Comparison of ENCODE assay signal across 12 cellular contexts in genomic region chr11:47178305-47178704, GRCh38. TPM values are rescaled to one million over a fixed set of nuclear protein-coding genes. Genes with fewer than 3 reads are reported as not detected.
A peak's percentile ranks its signal among the peaks of the same experiment; 100 is the strongest.
DNase-seq lines count a peak whose midpoint lies in the region; ATAC-seq and TF ChIP-seq lines count a peak whose summit lies in the region.
"Had no signal": no experiment of that assay in that cellular context is flagged by ENCODE, and none has a peak within 500 bp of the region (broad histone marks: within the 10 kb centered on the region; RNA-seq: fewer than 3 reads in every experiment).

No MANE protein-coding gene starts in this region.

- TF ChIP-seq CTCF in VCaP (conservative IDR thresholded peaks at IDR 0.05) (no peak), spleen (IDR thresholded peaks at IDR 0.05 in 8 of 11, conservative IDR thresholded peaks at IDR 0.05 in 3 of 11) (no peak)

- peak overlapping the region; percentile 82 for H3K27ac ChIP-seq in CD8-positive, alpha-beta memory T cell (ENCODE audit: low read depth, low read length)
- H3K27ac ChIP-seq in VCaP (peak overlapping the region; percentile 82), spleen (peak overlapping the region in 7 of 8 donors; percentile 84 to 100 (median 98))

- H3K4me1 Mint-ChIP-seq in CD8-positive, alpha-beta memory T cell = peaks cover 21 to 44% (median 32%) of the 10 kb centered on the region in 3 donors

- H3K27me3 Mint-ChIP-seq in CD8-positive, alpha-beta memory T cell = peaks cover under 1 to 14% of the 10 kb centered on the region in 2 donors

- no peaks in the 10 kb centered on the region for H3K9me3 ChIP-seq in CD8-positive, alpha-beta memory T cell (ENCODE audit: low read length)
- H3K9me3 ChIP-seq in spleen = no peaks in the 10 kb centered on the region

- ATAC-seq in left lobe of liver (peak; percentile 3), esophagus mucosa (no peak), HG03520 (IDR thresholded peaks at IDR 0.05; ENCODE audit: unreplicated experiment) (no peak), HG03354 (IDR thresholded peaks at IDR 0.05; ENCODE audit: poor library complexity, severe bottlenecking, unreplicated experiment) (no peak)

- POLR2A ChIA-PET in CD8-positive, alpha-beta memory T cell (lab: Charles Lee) = interaction anchor here (1.7 to 2.4 kb wide), 2 partner anchors 37 to 92 kb away, joined by 7 to 15 read pairs; partner anchors contain the start of genes DDB2 and MADD

- DNase-seq in CD8-positive, alpha-beta memory T cell = no peak
- no peak for DNase-seq in left lobe of liver (ENCODE audit: low spot score)
- DNase-seq in spleen = peak; percentile 79
- DNase-seq in NCI-H2107 (lab: John Stamatoyannopoulos, UW) = no peak
- DNase-seq: NCI-H524, SIG-M5 had no signal

- peaks cover 0 to 4% (median 0%) of the 10 kb centered on the region in 5 donors for H3K9me3 Mint-ChIP-seq in CD8-positive, alpha-beta memory T cell
- H3K9me3 Mint-ChIP-seq: activated naive CD4-positive, alpha-beta T cell treated with anti-CD3 and anti-CD28 coated beads, Interleukin-2, amount 50 U/mL, for 24 hours; stimulated activated naive CD8-positive, alpha-beta T cell treated with anti-CD3 and anti-CD28 coated beads, Interleukin-15, Interleukin-2, amounts not matched to agents 100 ng/mL and 50 ng/mL, for 24 hours had no signal

- no peak overlapping the region for H3K4me3 Mint-ChIP-seq in CD8-positive, alpha-beta memory T cell

- intact Hi-C loops in spleen (cut with DNase I; ENCODE audit: low total_unique reads) = no loop called here

- H3K27me3 ChIP-seq in CD8-positive, alpha-beta memory T cell (ENCODE audit: insufficient read depth, low read length, poor library complexity, severe bottlenecking) = peaks cover 2% of the 10 kb centered on the region
- H3K27me3 ChIP-seq in spleen (replicated peaks in 1 of 7) = peaks cover 0 to 12% (median 0%) of the 10 kb centered on the region in 7 donors

- WGBS in spleen, 5 donors = 83 to 93% (median 92%) methylated on average over 7 to 11 of the region's 11 CpGs

- H3K27ac Mint-ChIP-seq in CD8-positive, alpha-beta memory T cell = peak overlapping the region in 2 of 8 donors; percentile 98 to 99

- no peak overlapping the region for H3K4me3 ChIP-seq in CD8-positive, alpha-beta memory T cell (ENCODE audit: low read length)
- no peak overlapping the region for H3K4me3 ChIP-seq in spleen

- peaks cover 22% of the 10 kb centered on the region for H3K4me1 ChIP-seq in CD8-positive, alpha-beta memory T cell (ENCODE audit: insufficient read depth, low read length)
- H3K4me1 ChIP-seq in spleen = peaks cover 22 to 56% (median 38%) of the 10 kb centered on the region in 6 donors

- peaks cover 0 to 33% (median 3%) of the 10 kb centered on the region in 3 donors for H3K36me3 Mint-ChIP-seq in CD8-positive, alpha-beta memory T cell
- H3K36me3 Mint-ChIP-seq: activated naive CD4-positive, alpha-beta T cell treated with anti-CD3 and anti-CD28 coated beads, Interleukin-2, amount 50 U/mL, for 24 hours had no signal

- no peak for TF ChIP-seq POLR2A in spleen (IDR thresholded peaks at IDR 0.05)

- H3K36me3 ChIP-seq in CD8-positive, alpha-beta memory T cell (ENCODE audit: insufficient read depth, low read length) = peaks cover 15% of the 10 kb centered on the region
- H3K36me3 ChIP-seq in spleen = peaks cover 0 to 38% (median 16%) of the 10 kb centered on the region in 6 donors

- CTCF ChIA-PET in CD8-positive, alpha-beta memory T cell (lab: Charles Lee) = interaction anchor here (0.8 to 3.7 kb wide), 19 partner anchors 9 to 276 kb away, joined by 3 to 21 read pairs (median 5); partner anchors contain the start of genes ACP2, DDB2, MADD and PACSIN3

RNA-seq across cellular contexts. Expression of gene ARFGAP2, which starts 1.6 kb away (rescaled TPM):
- total RNA-seq in CD8-positive, alpha-beta memory T cell = 100 to 1,000 TPM; 100 to 104 TPM
- polyA plus RNA-seq in CD8-positive, alpha-beta memory T cell = 90.6 TPM
- total RNA-seq in left lobe of liver (77.6 TPM), spleen (100 to 1,000 TPM in 4 of 7 donors, 10 to 100 TPM in 3; 83.3 to 216 (median 109) TPM), esophagus mucosa (77.9 TPM)
- 10 to 100 TPM; 46.7 to 79.9 (median 56.1) TPM for polyA plus RNA-seq in spleen

RNA-seq across cellular contexts. Expression of gene PACSIN3, which starts 7.9 kb away (rescaled TPM):
- 1 to 10 TPM; 7.9 to 9.2 TPM for total RNA-seq in CD8-positive, alpha-beta memory T cell
- polyA plus RNA-seq in CD8-positive, alpha-beta memory T cell = not detected
- total RNA-seq in left lobe of liver (32.8 TPM), spleen (10 to 100 TPM in 1 of 7 donors, 1 to 10 TPM in 6; 2.4 to 13.0 (median 4.4) TPM), esophagus mucosa (55.3 TPM)
- 1 to 10 TPM; 1.2 to 3.5 (median 1.4) TPM for polyA plus RNA-seq in spleen

RNA-seq across cellular contexts. Expression of gene DDB2, which starts 36.5 kb away (rescaled TPM):
- total RNA-seq in CD8-positive, alpha-beta memory T cell = 100 to 1,000 TPM; 170 to 172 TPM
- polyA plus RNA-seq in CD8-positive, alpha-beta memory T cell = 34.4 TPM
- total RNA-seq in left lobe of liver (15.4 TPM), spleen (10 to 100 TPM; 29.5 to 66.3 (median 42.5) TPM), esophagus mucosa (49.3 TPM)
- 100 to 1,000 TPM in 1 of 3 donors, 10 to 100 TPM in 2; 49.4 to 173 (median 72.7) TPM for polyA plus RNA-seq in spleen
